8 cellular contexts compared by ENCODE assay signal in the genomic region with DNA sequence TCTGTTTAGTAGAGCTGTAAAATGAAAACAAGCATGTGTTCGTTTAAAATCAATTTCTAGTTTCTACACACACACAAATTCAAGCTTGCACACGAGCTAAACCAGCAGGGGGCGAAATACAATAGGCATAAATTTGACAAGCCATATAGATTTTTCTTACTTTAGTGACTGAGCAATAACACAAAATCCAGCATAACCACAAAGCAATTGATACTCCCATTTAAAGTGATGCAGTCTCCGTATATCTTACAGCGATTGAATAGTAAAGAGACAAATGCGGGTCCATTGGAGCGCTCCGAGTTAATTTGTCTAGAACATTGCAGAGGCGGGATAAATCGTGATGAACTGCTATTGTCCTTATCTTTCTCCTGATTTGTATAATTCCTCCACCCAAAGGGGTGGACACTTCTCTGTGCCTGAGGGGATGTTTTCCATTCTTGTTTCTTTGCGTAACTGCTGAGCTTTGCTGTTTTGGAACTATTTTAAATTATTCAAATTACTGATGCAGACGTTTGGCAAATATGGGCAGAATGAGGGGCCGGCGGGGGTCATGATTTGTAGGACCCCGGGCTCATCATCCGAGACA. TPM values are rescaled to one million over a fixed set of nuclear protein-coding genes. Genes with fewer than 3 reads are reported as not detected.
DNase-seq lines count a peak whose midpoint lies in the region; ATAC-seq, FAIRE-seq and TF ChIP-seq lines count a peak whose summit lies in the region.

No MANE protein-coding gene starts in this region.

- peak overlapping the region; percentile 90 for H3K4me3 ChIP-seq in bronchial epithelial cell (ENCODE audit: low read depth, low read length)

- H3K36me3 ChIP-seq in bronchial epithelial cell (ENCODE audit: control insufficient read depth, insufficient read depth, low read length), result no peaks in the 10 kb centered on the region

- no peak for FAIRE-seq in bronchial epithelial cell (lab: Jason Lieb, UNC)

- peak; percentile 33 for DNase-seq in NK-92 treated with Interleukin-12 subunit alpha and Interleukin-12 subunit beta, amount 100 ng/mL, for 24 hours (lab: John Stamatoyannopoulos, UW)
- DNase-seq in NK-92 (lab: John Stamatoyannopoulos, UW; ENCODE audit: unreplicated experiment) (no peak), NCI-H2171 (lab: John Stamatoyannopoulos, UW) (peak; percentile 75), bronchial epithelial cell (ENCODE audit: low read depth) (peak; percentile 83), kidney glomerular epithelial cell (lab: John Stamatoyannopoulos, UW) (peak; percentile 71)
- DNase-seq in stimulated activated CD4-positive, alpha-beta T cell treated with anti-CD3 and anti-CD28 coated beads, Interleukin-15, amount 100 ng/mL, for 24 hours, result peak; percentile 79

- TF ChIP-seq CTCF in VCaP (conservative IDR thresholded peaks at IDR 0.05) (peak; percentile 93), bronchial epithelial cell (IDR thresholded peaks at IDR 0.05; ENCODE audit: insufficient read depth, low read length, severe bottlenecking) (peak; percentile 67)

- no peaks in the 10 kb centered on the region for H3K27me3 ChIP-seq in bronchial epithelial cell (ENCODE audit: control insufficient read depth, insufficient read depth, low read length)

- ATAC-seq in GM18907 (IDR thresholded peaks at IDR 0.05; ENCODE audit: unreplicated experiment), result no peak

- H3K27ac ChIP-seq in VCaP, result peak overlapping the region; percentile 95

RNA-seq across cellular contexts. Expression of a gene that starts 1.2 kb away (rescaled TPM):
- total RNA-seq in bronchial epithelial cell, result 56.3 and 58.9 TPM in 2 replicates
